1 cellular context compared by ENCODE assay signal in genomic region chr3:13892304-13892703, GRCh38.
TF ChIP-seq lines count a peak whose summit lies in the region.

No MANE protein-coding gene starts in this region.

TF ChIP-seq in H1, 55 proteins besides CTCF, POLR2A, EP300 and RAD21:
- TF ChIP-seq CHD1 (IDR thresholded peaks at IDR 0.05; ENCODE audit: low read depth, low read length), result no peak
- TF ChIP-seq SP2 (IDR thresholded peaks at IDR 0.05; ENCODE audit: low read length), result no peak
- no peak for TF ChIP-seq HDAC6 (IDR thresholded peaks at IDR 0.05; ENCODE audit: low read depth, low read length)
- no peak for TF ChIP-seq MAX (IDR thresholded peaks at IDR 0.05)
- no peak for TF ChIP-seq SIN3A (conservative IDR thresholded peaks at IDR 0.05 in 1 of 2, IDR thresholded peaks at IDR 0.05 in 1 of 2; ENCODE audit: low read depth in 1 of 2, low read length in 2 of 2)
- TF ChIP-seq ATF2 (IDR thresholded peaks at IDR 0.05; ENCODE audit: low read length), result no peak
- no peak for TF ChIP-seq SIRT6 (IDR thresholded peaks at IDR 0.05; ENCODE audit: low read length)
- TF ChIP-seq TAF1 (IDR thresholded peaks at IDR 0.05; ENCODE audit: low read depth, low read length), result no peak
- TF ChIP-seq NANOG (IDR thresholded peaks at IDR 0.05; ENCODE audit: insufficient read depth, low read depth, low read length, poor library complexity, severe bottlenecking), result no peak
- TF ChIP-seq SP4 (IDR thresholded peaks at IDR 0.05; ENCODE audit: low read length), result no peak
- TF ChIP-seq KDM1A (IDR thresholded peaks at IDR 0.05; ENCODE audit: borderline replicate concordance, low read length), result no peak
- no peak for TF ChIP-seq ZNF274 (IDR thresholded peaks at IDR 0.05; ENCODE audit: borderline replicate concordance, extremely low read depth, low read length)
- no peak for TF ChIP-seq EGR1 (IDR thresholded peaks at IDR 0.05; ENCODE audit: borderline replicate concordance, low read depth, low read length)
- TF ChIP-seq BRCA1 (IDR thresholded peaks at IDR 0.05; ENCODE audit: low read depth, low read length), result no peak
